In the genomic region with DNA sequence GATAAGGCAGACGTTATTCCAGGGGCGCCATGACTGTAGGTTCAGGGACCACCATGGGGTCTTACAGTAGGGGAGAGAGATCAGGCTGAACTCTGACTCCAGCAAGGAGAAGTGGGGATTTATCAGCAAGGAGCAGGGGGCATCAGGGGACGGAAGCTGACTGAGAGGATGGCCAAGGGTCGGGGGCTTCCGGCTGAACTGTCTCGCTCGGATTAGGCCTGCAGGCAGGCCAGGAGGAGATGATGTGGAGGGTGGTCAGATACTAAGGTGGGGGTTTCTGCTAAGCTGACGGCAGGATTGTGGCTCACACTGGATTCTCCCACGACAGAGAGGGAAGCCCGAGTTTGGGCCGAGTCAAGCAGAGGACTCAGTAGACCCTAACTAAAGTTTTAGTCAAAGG, we compare ENCODE assay signal across 17 cellular contexts.
"Had no signal": no experiment of that assay in that cellular context is flagged by ENCODE, and none has a peak within 500 bp of the region (broad histone marks: within the 10 kb centered on the region; RNA-seq: fewer than 3 reads in every experiment).

No MANE protein-coding gene starts in this region.

- H3K27ac ChIP-seq: left lung, prostate gland, skin epidermis, transverse colon, uterus had no signal

- DNase-seq: activated B cell treated with CpG ODN at 0.5 μM for 24 hours; activated CD4-positive, alpha-beta memory T cell treated with anti-CD3 and anti-CD28 coated beads, Interleukin-2, amount 10 ng/mL, durations not matched to agents 7 days and 5 days; activated CD4-positive, alpha-beta T cell treated with anti-CD3 and anti-CD28 coated beads for 48 hours; cerebellar nuclear complex; stimulated activated CD4-positive, alpha-beta T cell treated with anti-CD3 and anti-CD28 coated beads, Interleukin-2, amount 100 ng/mL, for 24 hours; stimulated activated naive CD8-positive, alpha-beta T cell treated with anti-CD3 and anti-CD28 coated beads, Interleukin-15, amount 100 ng/mL, for 72 hours; SW 1271; T-helper 17 cell; transverse colon; uterus had no signal

- H3K27me3 Mint-ChIP-seq: activated B cell treated with CpG ODN at 0.5 μM for 24 hours; activated CD4-positive, alpha-beta memory T cell treated with anti-CD3 and anti-CD28 coated beads, Interleukin-2, amount 10 ng/mL, durations not matched to agents 7 days and 5 days; stimulated activated naive CD8-positive, alpha-beta T cell treated with anti-CD3 and anti-CD28 coated beads, Interleukin-15, amount 100 ng/mL, for 72 hours had no signal

- ATAC-seq: activated naive CD4-positive, alpha-beta T cell treated with anti-CD3 and anti-CD28 coated beads, Interleukin-2, amount 50 U/mL, for 72 hours; left lung; naive thymus-derived CD8-positive, alpha-beta T cell; stimulated activated effector memory CD8-positive, alpha-beta T cell treated with anti-CD3 and anti-CD28 coated beads, Interleukin-12 subunit alpha, Interleukin-12 subunit beta, amount 100 ng/mL, for 72 hours; stimulated activated naive CD8-positive, alpha-beta T cell treated with anti-CD3 and anti-CD28 coated beads, Interleukin-15, amount 100 ng/mL, for 72 hours; T-helper 17 cell had no signal

- H3K4me1 Mint-ChIP-seq: activated B cell treated with CpG ODN at 0.5 μM for 24 hours; activated CD4-positive, alpha-beta memory T cell treated with anti-CD3 and anti-CD28 coated beads, Interleukin-2, amount 10 ng/mL, durations not matched to agents 7 days and 5 days; stimulated activated effector memory CD8-positive, alpha-beta T cell treated with anti-CD3 and anti-CD28 coated beads, Interleukin-12 subunit alpha, Interleukin-12 subunit beta, amount 100 ng/mL, for 72 hours; stimulated activated naive CD8-positive, alpha-beta T cell treated with anti-CD3 and anti-CD28 coated beads, Interleukin-15, amount 100 ng/mL, for 72 hours; T-helper 17 cell had no signal

- H3K27ac Mint-ChIP-seq: activated B cell treated with CpG ODN at 0.5 μM for 24 hours; activated CD4-positive, alpha-beta memory T cell treated with anti-CD3 and anti-CD28 coated beads, Interleukin-2, amount 10 ng/mL, durations not matched to agents 7 days and 5 days; activated naive CD4-positive, alpha-beta T cell treated with anti-CD3 and anti-CD28 coated beads, Interleukin-2, amount 50 U/mL, for 72 hours; activated T-helper 1 cell treated with anti-CD3 and anti-CD28 coated beads, Interleukin-12 subunit alpha, Interleukin-12 subunit beta, Interleukin-2, Interleukin-4 antibody, amounts not matched to agents 30 ng/mL and 10 ng/mL and 1 ng/mL, durations not matched to agents 14 hours and 24 hours and 36 hours; naive thymus-derived CD8-positive, alpha-beta T cell; stimulated activated effector memory CD8-positive, alpha-beta T cell treated with anti-CD3 and anti-CD28 coated beads, Interleukin-12 subunit alpha, Interleukin-12 subunit beta, amount 100 ng/mL, for 72 hours; T-helper 17 cell had no signal

- H3K4me1 ChIP-seq: left lung, prostate gland, transverse colon, uterus had no signal

- H3K4me3 ChIP-seq: left lung, prostate gland, skin epidermis, transverse colon, uterus had no signal

- H3K4me3 Mint-ChIP-seq: activated B cell treated with CpG ODN at 0.5 μM for 24 hours; activated CD4-positive, alpha-beta memory T cell treated with anti-CD3 and anti-CD28 coated beads, Interleukin-2, amount 10 ng/mL, durations not matched to agents 7 days and 5 days; activated T-helper 1 cell treated with anti-CD3 and anti-CD28 coated beads, Interleukin-12 subunit alpha, Interleukin-12 subunit beta, Interleukin-2, Interleukin-4 antibody, amounts not matched to agents 30 ng/mL and 10 ng/mL and 1 ng/mL, durations not matched to agents 14 hours and 24 hours and 36 hours; naive thymus-derived CD8-positive, alpha-beta T cell; stimulated activated effector memory CD8-positive, alpha-beta T cell treated with anti-CD3 and anti-CD28 coated beads, Interleukin-12 subunit alpha, Interleukin-12 subunit beta, amount 100 ng/mL, for 72 hours; stimulated activated naive CD8-positive, alpha-beta T cell treated with anti-CD3 and anti-CD28 coated beads, Interleukin-15, amount 100 ng/mL, for 72 hours; T-helper 17 cell had no signal

- H3K9me3 Mint-ChIP-seq: activated B cell treated with CpG ODN at 0.5 μM for 24 hours; activated CD4-positive, alpha-beta memory T cell treated with anti-CD3 and anti-CD28 coated beads, Interleukin-2, amount 10 ng/mL, durations not matched to agents 7 days and 5 days; activated naive CD4-positive, alpha-beta T cell treated with anti-CD3 and anti-CD28 coated beads, Interleukin-2, amount 50 U/mL, for 72 hours; activated T-helper 1 cell treated with anti-CD3 and anti-CD28 coated beads, Interleukin-12 subunit alpha, Interleukin-12 subunit beta, Interleukin-2, Interleukin-4 antibody, amounts not matched to agents 30 ng/mL and 10 ng/mL and 1 ng/mL, durations not matched to agents 14 hours and 24 hours and 36 hours; naive thymus-derived CD8-positive, alpha-beta T cell; stimulated activated effector memory CD8-positive, alpha-beta T cell treated with anti-CD3 and anti-CD28 coated beads, Interleukin-12 subunit alpha, Interleukin-12 subunit beta, amount 100 ng/mL, for 72 hours; stimulated activated naive CD8-positive, alpha-beta T cell treated with anti-CD3 and anti-CD28 coated beads, Interleukin-15, amount 100 ng/mL, for 72 hours had no signal

- H3K9me3 ChIP-seq: left lung, prostate gland, transverse colon, uterus had no signal

- H3K27me3 ChIP-seq: left lung, transverse colon, uterus had no signal

- H3K36me3 Mint-ChIP-seq: activated naive CD4-positive, alpha-beta T cell treated with anti-CD3 and anti-CD28 coated beads, Interleukin-2, amount 50 U/mL, for 72 hours; naive thymus-derived CD8-positive, alpha-beta T cell; stimulated activated effector memory CD8-positive, alpha-beta T cell treated with anti-CD3 and anti-CD28 coated beads, Interleukin-12 subunit alpha, Interleukin-12 subunit beta, amount 100 ng/mL, for 72 hours had no signal

- H3K36me3 ChIP-seq: left lung, prostate gland, transverse colon, uterus had no signal
